1 cellular context compared by ENCODE assay signal in the genomic region with DNA sequence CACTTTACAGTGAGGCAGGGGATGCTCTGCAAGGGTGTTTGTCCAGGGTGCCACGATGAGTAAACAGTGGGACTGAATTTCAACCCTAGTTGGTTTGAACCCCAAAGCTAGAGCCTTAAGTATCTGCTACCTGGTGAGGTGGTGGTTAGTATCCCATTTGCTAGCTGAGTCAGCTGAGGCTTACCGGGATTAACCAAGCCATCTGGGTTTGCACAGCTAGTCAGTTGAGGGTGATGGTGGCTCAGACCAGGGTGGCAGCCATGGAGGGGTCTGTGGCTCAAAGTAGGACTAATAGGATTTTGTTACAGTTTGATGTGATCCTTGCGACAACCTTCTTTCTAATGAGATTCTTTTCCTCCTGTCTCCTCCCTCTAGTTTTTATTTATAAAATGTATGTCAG.
TF ChIP-seq lines count a peak whose summit lies in the region.

No MANE protein-coding gene starts in this region.

TF ChIP-seq in HepG2, 621 proteins besides CTCF, POLR2A, EP300 and RAD21:
- TF ChIP-seq SATB2 (CRISPR knock-in tag; IDR thresholded peaks at IDR 0.05) (no peak), ASH2L (IDR thresholded peaks at IDR 0.05; ENCODE audit: insufficient read length, low read depth, low read length) (no peak), ZMYM3 (CRISPR knock-in tag; IDR thresholded peaks at IDR 0.05) (no peak), NCOR1 (IDR thresholded peaks at IDR 0.05; ENCODE audit: borderline replicate concordance, low read length) (no peak), ZNF101 (CRISPR knock-in tag; IDR thresholded peaks at IDR 0.05; ENCODE audit: borderline replicate concordance, low read depth) (no peak), KLF13 (CRISPR knock-in tag; IDR thresholded peaks at IDR 0.05) (no peak), SOX5 (CRISPR knock-in tag; IDR thresholded peaks at IDR 0.05; ENCODE audit: borderline replicate concordance) (no peak), MYNN (CRISPR knock-in tag; IDR thresholded peaks at IDR 0.05; ENCODE audit: low read depth) (no peak), ZNF816 (CRISPR knock-in tag; IDR thresholded peaks at IDR 0.05; ENCODE audit: borderline replicate concordance) (no peak), ZNF7 (CRISPR knock-in tag; IDR thresholded peaks at IDR 0.05) (no peak), FOXP1 (IDR thresholded peaks at IDR 0.05) (no peak), FOXP1 (CRISPR knock-in tag; IDR thresholded peaks at IDR 0.05) (no peak), ZNF10 (CRISPR knock-in tag; IDR thresholded peaks at IDR 0.05; ENCODE audit: borderline replicate concordance, low read depth) (no peak), CAMTA2 (CRISPR knock-in tag; IDR thresholded peaks at IDR 0.05; ENCODE audit: borderline replicate concordance) (no peak), ZNF589 (CRISPR knock-in tag; conservative IDR thresholded peaks at IDR 0.05) (no peak), SALL1 (CRISPR knock-in tag; IDR thresholded peaks at IDR 0.05) (no peak), ZNF550 (CRISPR knock-in tag; IDR thresholded peaks at IDR 0.05; ENCODE audit: borderline replicate concordance) (no peak), TGIF2 (CRISPR knock-in tag; IDR thresholded peaks at IDR 0.05) (no peak)
- TF ChIP-seq, protein P1, sequence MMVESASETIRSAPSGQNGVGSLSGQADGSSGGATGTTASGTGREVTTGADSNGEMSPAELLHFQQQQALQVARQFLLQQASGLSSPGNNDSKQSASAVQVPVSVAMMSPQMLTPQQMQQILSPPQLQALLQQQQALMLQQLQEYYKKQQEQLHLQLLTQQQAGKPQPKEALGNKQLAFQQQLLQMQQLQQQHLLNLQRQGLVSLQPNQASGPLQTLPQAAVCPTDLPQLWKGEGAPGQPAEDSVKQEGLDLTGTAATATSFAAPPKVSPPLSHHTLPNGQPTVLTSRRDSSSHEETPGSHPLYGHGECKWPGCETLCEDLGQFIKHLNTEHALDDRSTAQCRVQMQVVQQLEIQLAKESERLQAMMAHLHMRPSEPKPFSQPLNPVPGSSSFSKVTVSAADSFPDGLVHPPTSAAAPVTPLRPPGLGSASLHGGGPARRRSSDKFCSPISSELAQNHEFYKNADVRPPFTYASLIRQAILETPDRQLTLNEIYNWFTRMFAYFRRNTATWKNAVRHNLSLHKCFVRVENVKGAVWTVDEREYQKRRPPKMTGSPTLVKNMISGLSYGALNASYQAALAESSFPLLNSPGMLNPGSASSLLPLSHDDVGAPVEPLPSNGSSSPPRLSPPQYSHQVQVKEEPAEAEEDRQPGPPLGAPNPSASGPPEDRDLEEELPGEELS (CRISPR knock-in tag; IDR thresholded peaks at IDR 0.05) = no peak
- TF ChIP-seq, protein P2, sequence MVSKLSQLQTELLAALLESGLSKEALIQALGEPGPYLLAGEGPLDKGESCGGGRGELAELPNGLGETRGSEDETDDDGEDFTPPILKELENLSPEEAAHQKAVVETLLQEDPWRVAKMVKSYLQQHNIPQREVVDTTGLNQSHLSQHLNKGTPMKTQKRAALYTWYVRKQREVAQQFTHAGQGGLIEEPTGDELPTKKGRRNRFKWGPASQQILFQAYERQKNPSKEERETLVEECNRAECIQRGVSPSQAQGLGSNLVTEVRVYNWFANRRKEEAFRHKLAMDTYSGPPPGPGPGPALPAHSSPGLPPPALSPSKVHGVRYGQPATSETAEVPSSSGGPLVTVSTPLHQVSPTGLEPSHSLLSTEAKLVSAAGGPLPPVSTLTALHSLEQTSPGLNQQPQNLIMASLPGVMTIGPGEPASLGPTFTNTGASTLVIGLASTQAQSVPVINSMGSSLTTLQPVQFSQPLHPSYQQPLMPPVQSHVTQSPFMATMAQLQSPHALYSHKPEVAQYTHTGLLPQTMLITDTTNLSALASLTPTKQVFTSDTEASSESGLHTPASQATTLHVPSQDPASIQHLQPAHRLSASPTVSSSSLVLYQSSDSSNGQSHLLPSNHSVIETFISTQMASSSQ (IDR thresholded peaks at IDR 0.05; ENCODE audit: low read depth) = no peak
- TF ChIP-seq, protein P2 (CRISPR knock-in tag; IDR thresholded peaks at IDR 0.05; ENCODE audit: borderline replicate concordance) = no peak
